Comparison of ENCODE assay signal across 8 cellular contexts in the genomic region with DNA sequence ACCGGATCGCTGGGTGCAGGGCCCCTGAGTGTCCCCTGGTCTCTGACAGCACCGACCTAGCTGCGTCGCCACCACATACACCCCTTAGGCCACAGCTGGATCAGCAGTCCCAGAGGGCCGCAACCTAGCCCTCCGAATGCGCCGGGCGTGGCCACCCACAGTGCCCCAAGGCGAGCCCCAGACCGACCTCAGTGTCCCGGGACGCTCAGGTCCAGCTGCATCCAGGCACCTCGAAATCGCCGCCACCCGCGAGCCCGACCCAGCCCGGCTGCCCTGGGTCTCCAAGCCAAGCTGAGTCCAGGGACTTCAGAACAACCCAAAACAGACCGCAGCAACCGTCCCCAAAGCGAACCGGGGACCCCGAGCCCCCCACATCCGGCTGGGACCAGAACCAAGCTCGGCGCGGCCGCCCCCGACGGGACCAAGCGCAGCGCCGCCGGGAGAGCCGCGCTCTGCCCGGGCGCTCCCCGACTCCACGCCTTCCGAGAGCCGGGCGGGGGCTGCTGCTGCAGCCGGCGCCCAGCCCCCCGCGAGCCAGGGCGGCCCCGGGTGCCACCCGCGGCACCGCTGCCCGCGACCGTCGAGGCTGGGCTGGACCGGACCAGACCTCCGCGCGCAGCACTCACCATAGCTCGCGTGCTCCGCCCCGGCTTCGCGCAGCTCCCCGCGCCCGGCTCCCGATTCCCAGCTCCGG. TPM values are rescaled to one million over a fixed set of nuclear protein-coding genes. Genes with fewer than 3 reads are reported as not detected.
DNase-seq lines count a peak whose midpoint lies in the region; ATAC-seq and TF ChIP-seq lines count a peak whose summit lies in the region.

No MANE protein-coding gene starts in this region.

- intact Hi-C loops in CD4-positive, alpha-beta T cell (cut with DNase I, micrococcal nuclease) = loop anchor here (2.0 to 10.0 kb wide), 7 partner anchors 20 to 680 kb away; a partner anchor contains a TSS
- intact Hi-C loops in colonic mucosa (cut with DNase I) = no loop called here

- H3F3A ChIP-seq in MM.1S (ENCODE audit: insufficient read depth, low read length) = peaks cover 8% of the 10 kb centered on the region

- peaks cover 8% of the 10 kb centered on the region for H3K36me3 Mint-ChIP-seq in CD4-positive, alpha-beta T cell (ENCODE audit: low read depth)

- H3K9me3 Mint-ChIP-seq in CD4-positive, alpha-beta T cell = no peaks in the 10 kb centered on the region

- CTCF ChIA-PET in CD4-positive, alpha-beta T cell (lab: Charles Lee) = interaction anchor here (0.6 to 4.0 kb wide), 7 partner anchors 11 to 90 kb away, joined by 3 to 27 read pairs (median 6); no protein-coding TSS in a partner anchor
- CTCF ChIA-PET in HEK293T (lab: Yijun Ruan, JAX) = interaction anchor here (0.6 to 1.2 kb wide), 5 partner anchors 9 to 75 kb away, joined by 3 to 5 read pairs (median 3); no protein-coding TSS in a partner anchor

- no peak overlapping the region for H3K27ac ChIP-seq in CD4-positive, alpha-beta T cell (ENCODE audit: low read depth, low read length)
- H3K27ac ChIP-seq in MM.1S (ENCODE audit: low read length) = no peak overlapping the region
- peak overlapping the region; percentile 51 for H3K27ac ChIP-seq in colonic mucosa
- peak overlapping the region; percentile 67 for H3K27ac ChIP-seq in muscle layer of duodenum (ENCODE audit: low read length)

- H3K4me1 ChIP-seq in MM.1S (ENCODE audit: low read length) (peaks cover 23% of the 10 kb centered on the region), colonic mucosa (peaks cover 22% of the 10 kb centered on the region), muscle layer of duodenum (ENCODE audit: control insufficient read depth in 1 of 2, insufficient read depth in 2 of 2, low read length in 2 of 2) (peaks cover 32 to 47% of the 10 kb centered on the region in 2 donors)

- 0 out of 2 replicates have a peak, but pooled peaks cover 10% of the 10 kb centered on the region for H4K20me1 ChIP-seq in MM.1S (ENCODE audit: insufficient read depth, low read length)

- DNase-seq in CD4-positive, alpha-beta T cell = no peak
- DNase-seq in MM.1S = peak; percentile 36
- DNase-seq in colonic mucosa = no peak
- DNase-seq in NCI-H345 treated with DMSO at 0.1 percent for 48 hours (lab: John Stamatoyannopoulos, UW; ENCODE audit: unreplicated experiment) = no peak
- DNase-seq in HEK293T (ENCODE audit: extremely low spot score) = no peak
- no peak for DNase-seq in NCI-H446 treated with DMSO at 0.1 percent for 48 hours (lab: John Stamatoyannopoulos, UW)

- H3K9me3 ChIP-seq in CD4-positive, alpha-beta T cell (ENCODE audit: control insufficient read depth, low read length) = no peaks in the 10 kb centered on the region
- H3K9me3 ChIP-seq in MM.1S (replicated peaks; ENCODE audit: insufficient read depth, low read length) (no peaks in the 10 kb centered on the region), colonic mucosa (no peaks in the 10 kb centered on the region), muscle layer of duodenum (ENCODE audit: control insufficient read depth in 1 of 2, low read length in 2 of 2) (peaks cover 0 to 3% of the 10 kb centered on the region in 2 donors)

- POLR2A ChIA-PET in CD4-positive, alpha-beta T cell (lab: Charles Lee) = interaction anchor here (0.6 to 3.9 kb wide), 20 partner anchors 10 to 90 kb away, joined by 3 to 114 read pairs (median 6); a partner anchor contains a TSS
- POLR2A ChIA-PET in HEK293T (lab: Yijun Ruan, JAX) = interaction anchor here (0.6 to 1.6 kb wide), 11 partner anchors 11 to 90 kb away, joined by 3 to 5 read pairs (median 3); no protein-coding TSS in a partner anchor

- H3K4me3 ChIP-seq in MM.1S (ENCODE audit: low read length) = peak overlapping the region; percentile 86
- peak overlapping the region; percentile 46 for H3K4me3 ChIP-seq in colonic mucosa
- H3K4me3 ChIP-seq in muscle layer of duodenum (ENCODE audit: low read depth in 1 of 2, low read length in 2 of 2) = peak overlapping the region; percentile 72 to 81

- H2AFZ ChIP-seq in MM.1S (ENCODE audit: low read length) = 0 out of 2 replicates have a peak overlapping the region, but pooled peaks have one; percentile 66

- H3K9ac ChIP-seq in MM.1S (ENCODE audit: low read length) (peak overlapping the region; percentile 71; the same call in 1 of the 2 replicates), colonic mucosa (ENCODE audit: low read depth in 2 of 2, low read length in 2 of 2) (peak overlapping the region; percentile 66 to 81)

- H3K27ac Mint-ChIP-seq in CD4-positive, alpha-beta T cell = peak overlapping the region; percentile 86

- H3K36me3 ChIP-seq in MM.1S (replicated peaks; ENCODE audit: insufficient read depth, low read length) = no peaks in the 10 kb centered on the region
- no peaks in the 10 kb centered on the region for H3K36me3 ChIP-seq in colonic mucosa
- no peaks in the 10 kb centered on the region for H3K36me3 ChIP-seq in muscle layer of duodenum (ENCODE audit: control insufficient read depth in 1 of 2, insufficient read depth in 2 of 2, low read length in 2 of 2)

- peaks cover 49% of the 10 kb centered on the region for H3K79me2 ChIP-seq in MM.1S (ENCODE audit: low read length)

- peak overlapping the region; percentile 89 for H3K4me3 Mint-ChIP-seq in CD4-positive, alpha-beta T cell

- H3K27me3 Mint-ChIP-seq in CD4-positive, alpha-beta T cell = no peaks in the 10 kb centered on the region

- peak overlapping the region; percentile 88 for H3K4me2 ChIP-seq in MM.1S (ENCODE audit: low read depth, low read length)

- TF ChIP-seq CTCF in CD4-positive, alpha-beta T cell (IDR thresholded peaks at IDR 0.05) = no peak
- TF ChIP-seq CTCF in MM.1S (IDR thresholded peaks at IDR 0.05; ENCODE audit: low read length) (no peak), colonic mucosa (IDR thresholded peaks at IDR 0.05) (no peak)

- H3K9me2 ChIP-seq in MM.1S (replicated peaks; ENCODE audit: insufficient read depth, low read length) = no peaks in the 10 kb centered on the region

- H3K4me1 Mint-ChIP-seq in CD4-positive, alpha-beta T cell (ENCODE audit: low read depth) = peaks cover 47% of the 10 kb centered on the region

- no peaks in the 10 kb centered on the region for H3K27me3 ChIP-seq in CD4-positive, alpha-beta T cell (ENCODE audit: control insufficient read depth, insufficient read depth, low read length)
- H3K27me3 ChIP-seq in MM.1S (replicated peaks; ENCODE audit: insufficient read depth, low read length) (no peaks in the 10 kb centered on the region; the same call in 1 of the 2 replicates), colonic mucosa (no peaks in the 10 kb centered on the region), muscle layer of duodenum (ENCODE audit: low read depth, low read length) (no peaks in the 10 kb centered on the region)

- ATAC-seq in CD4-positive, alpha-beta T cell (ENCODE audit: poor library complexity) = peak; percentile 16
- peak; percentile 29 for ATAC-seq in GM21381 (IDR thresholded peaks at IDR 0.05; ENCODE audit: unreplicated experiment)

TF ChIP-seq in HEK293T, 16 proteins besides CTCF, POLR2A, EP300 and RAD21:
- no peak for TF ChIP-seq BHLHE40 (IDR thresholded peaks at IDR 0.05; ENCODE audit: borderline replicate concordance)
- no peak for TF ChIP-seq FOXK2 (IDR thresholded peaks at IDR 0.05)
- TF ChIP-seq, protein P1, sequence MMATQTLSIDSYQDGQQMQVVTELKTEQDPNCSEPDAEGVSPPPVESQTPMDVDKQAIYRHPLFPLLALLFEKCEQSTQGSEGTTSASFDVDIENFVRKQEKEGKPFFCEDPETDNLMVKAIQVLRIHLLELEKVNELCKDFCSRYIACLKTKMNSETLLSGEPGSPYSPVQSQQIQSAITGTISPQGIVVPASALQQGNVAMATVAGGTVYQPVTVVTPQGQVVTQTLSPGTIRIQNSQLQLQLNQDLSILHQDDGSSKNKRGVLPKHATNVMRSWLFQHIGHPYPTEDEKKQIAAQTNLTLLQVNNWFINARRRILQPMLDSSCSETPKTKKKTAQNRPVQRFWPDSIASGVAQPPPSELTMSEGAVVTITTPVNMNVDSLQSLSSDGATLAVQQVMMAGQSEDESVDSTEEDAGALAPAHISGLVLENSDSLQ (IDR thresholded peaks at IDR 0.05) = no peak
- TF ChIP-seq FOXM1 (IDR thresholded peaks at IDR 0.05; ENCODE audit: borderline replicate concordance) = no peak
- TF ChIP-seq SP1 (IDR thresholded peaks at IDR 0.05) = no peak
- TF ChIP-seq TARDBP (IDR thresholded peaks at IDR 0.05) = no peak
- TF ChIP-seq CTBP1 (IDR thresholded peaks at IDR 0.05; ENCODE audit: borderline replicate concordance) = no peak
- TF ChIP-seq HDGF (IDR thresholded peaks at IDR 0.05; ENCODE audit: borderline replicate concordance) = no peak
- no peak for TF ChIP-seq NFRKB (IDR thresholded peaks at IDR 0.05)
- TF ChIP-seq ELF4 (IDR thresholded peaks at IDR 0.05) = no peak
- no peak for TF ChIP-seq LEF1 (IDR thresholded peaks at IDR 0.05; ENCODE audit: borderline replicate concordance)
- no peak for TF ChIP-seq FOXA1 (IDR thresholded peaks at IDR 0.05)
- no peak for TF ChIP-seq SUZ12 (IDR thresholded peaks at IDR 0.05)
- no peak for TF ChIP-seq ZNF384 (IDR thresholded peaks at IDR 0.05)

RNA-seq across cellular contexts. Expression of a gene that starts 54.6 kb away (rescaled TPM):
- total RNA-seq in CD4-positive, alpha-beta T cell = 10 to 100 TPM; 62.0 to 63.6 TPM
- total RNA-seq in colonic mucosa = 100 to 1,000 TPM in 1 of 2 donors, 10 to 100 TPM in 1; 99.0 to 149 TPM

Comparison
In these comparisons a context has a peak if more than half of its experiments do, and no peak if none do; other contexts are left out.
1. H3K27ac ChIP-seq: peak in colonic mucosa (single experiment) and muscle layer of duodenum (single experiment); none in CD4-positive, alpha-beta T cell (single experiment) and MM.1S (single experiment).
2. Peak in every context shown above with its lines, with median percentiles within 50 percentile points of each other: H3K4me3 ChIP-seq.